8 cellular contexts compared by ENCODE assay signal in the genomic region with DNA sequence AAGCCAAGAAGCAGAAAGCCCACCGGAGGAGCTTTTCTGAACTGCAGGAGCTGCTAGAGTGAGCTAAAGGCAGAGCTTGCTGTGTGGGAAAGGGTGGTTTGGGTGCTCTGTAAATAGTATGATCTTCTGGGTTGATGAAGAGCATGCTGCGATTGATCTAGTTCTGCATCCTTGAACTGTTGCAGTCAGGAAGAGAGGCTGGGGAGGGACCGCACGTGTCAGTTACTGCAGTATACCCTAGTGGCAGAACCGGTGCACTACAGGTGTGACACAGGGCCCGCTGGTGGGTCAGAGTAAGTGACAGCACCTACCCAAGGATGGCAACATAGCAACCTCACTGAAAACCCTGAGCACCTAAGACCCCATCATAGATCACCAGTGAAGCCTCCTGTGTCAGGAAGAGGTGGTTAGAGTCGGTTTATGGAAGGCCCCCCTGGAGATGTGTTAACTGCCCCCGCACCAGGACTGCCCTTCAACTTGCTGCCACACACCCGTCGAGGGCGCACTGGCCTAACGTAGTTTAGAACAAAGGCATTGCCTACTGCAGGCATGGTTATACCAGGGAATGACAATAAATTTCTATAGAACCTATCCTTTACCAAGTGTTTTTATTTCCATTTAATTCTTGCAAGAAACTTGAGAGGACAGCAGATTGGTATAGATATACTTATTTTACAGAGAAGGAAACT.
DNase-seq lines count a peak whose midpoint lies in the region; ATAC-seq and TF ChIP-seq lines count a peak whose summit lies in the region.

No MANE protein-coding gene starts in this region.

- TF ChIP-seq CTCF in GM12865 (IDR thresholded peaks at IDR 0.05; ENCODE audit: insufficient read depth, low read depth, low read length, missing control alignments): peak; percentile 74
- TF ChIP-seq CTCF in PC-3 (conservative IDR thresholded peaks at IDR 0.05; ENCODE audit: low read depth, low read length): peak; percentile 57
- peak in 3 of 4 donors; percentile 23 to 27 (median 25) for TF ChIP-seq CTCF in right lobe of liver (IDR thresholded peaks at IDR 0.05)

- TF ChIP-seq POLR2A in right lobe of liver (IDR thresholded peaks at IDR 0.05): no peak

- peaks cover 26% of the 10 kb centered on the region for H3K27me3 Mint-ChIP-seq in activated T-helper 2 cell treated with anti-CD3 and anti-CD28 coated beads, Interferon-gamma antibody, Interleukin-2, Interleukin-4, amounts not matched to agents 10 μg/mL and 5 μg/mL and 100 μg/mL, durations not matched to agents 14 hours and 24 hours and 36 hours (ENCODE audit: low read depth)

- intact Hi-C loops in PC-3 (cut with micrococcal nuclease): no loop called here
- intact Hi-C loops in activated T-helper 2 cell treated with anti-CD3 and anti-CD28 coated beads, Interferon-gamma antibody, Interleukin-2, Interleukin-4, amounts not matched to agents 10 μg/mL and 5 μg/mL and 100 μg/mL, durations not matched to agents 14 hours and 24 hours and 36 hours (cut with micrococcal nuclease): loop anchor here (5.0 kb wide), 1 partner anchor 186 kb away; no protein-coding TSS in a partner anchor
- intact Hi-C loops in right lobe of liver (cut with DNase I): no loop called here

- no peaks in the 10 kb centered on the region for H3K4me1 Mint-ChIP-seq in activated T-helper 2 cell treated with anti-CD3 and anti-CD28 coated beads, Interferon-gamma antibody, Interleukin-2, Interleukin-4, amounts not matched to agents 10 μg/mL and 5 μg/mL and 100 μg/mL, durations not matched to agents 14 hours and 24 hours and 36 hours (ENCODE audit: low read depth)

- no peaks in the 10 kb centered on the region for H3F3A ChIP-seq in PC-3 (ENCODE audit: low read length, unreplicated experiment)

- no TSS peak for BruUV-seq in PC-3 (replicated peaks; lab: Mats Ljungman, UMichigan)

- ATAC-seq in HG02610 (IDR thresholded peaks at IDR 0.05; ENCODE audit: unreplicated experiment) (peak; percentile 83), PC-3 (no peak), right lobe of liver (peak in 1 of 4 donors; percentile 6), GM19328 (IDR thresholded peaks at IDR 0.05; ENCODE audit: unreplicated experiment) (no peak)

- no peaks in the 10 kb centered on the region for H3K79me2 ChIP-seq in PC-3 (ENCODE audit: low read length)

- H3K36me3 Mint-ChIP-seq in activated T-helper 2 cell treated with anti-CD3 and anti-CD28 coated beads, Interferon-gamma antibody, Interleukin-2, Interleukin-4, amounts not matched to agents 10 μg/mL and 5 μg/mL and 100 μg/mL, durations not matched to agents 14 hours and 24 hours and 36 hours (ENCODE audit: low read depth): no peaks in the 10 kb centered on the region

- no peak overlapping the region for H3K4me2 ChIP-seq in PC-3 (ENCODE audit: low read length)

- no peak overlapping the region for H3K9ac ChIP-seq in PC-3 (ENCODE audit: low read length)

- H3K9me3 ChIP-seq in PC-3 (ENCODE audit: low read length) (no peaks in the 10 kb centered on the region), right lobe of liver (no peaks in the 10 kb centered on the region)

- POLR2A ChIA-PET in PC-3 (lab: Charles Lee; ENCODE audit: unreplicated experiment): no interaction called here

- no peak overlapping the region for H3K27ac Mint-ChIP-seq in activated T-helper 2 cell treated with anti-CD3 and anti-CD28 coated beads, Interferon-gamma antibody, Interleukin-2, Interleukin-4, amounts not matched to agents 10 μg/mL and 5 μg/mL and 100 μg/mL, durations not matched to agents 14 hours and 24 hours and 36 hours

- no peaks in the 10 kb centered on the region for H3K9me2 ChIP-seq in PC-3 (replicated peaks; ENCODE audit: low read length)

- no peak overlapping the region for H3K4me3 ChIP-seq in GM12865 (ENCODE audit: low read depth, low read length)
- H3K4me3 ChIP-seq in PC-3 (ENCODE audit: low read length): no peak overlapping the region
- H3K4me3 ChIP-seq in right lobe of liver: no peak overlapping the region

- 48% methylated on average over 12 of the region's 12 CpGs for WGBS in right lobe of liver (ENCODE audit: insufficient coverage, low coverage, low lambda C conversion rate, missing lambda C conversion rate)

- no peak overlapping the region for H3K27ac ChIP-seq in PC-3 (ENCODE audit: low read length)
- H3K27ac ChIP-seq in right lobe of liver: no peak overlapping the region

- no peak overlapping the region for H2AFZ ChIP-seq in PC-3 (ENCODE audit: low read length)

- H3K4me1 ChIP-seq in PC-3 (ENCODE audit: insufficient read depth, low read length) (no peaks in the 10 kb centered on the region), right lobe of liver (peaks cover 0 to 19% (median 6%) of the 10 kb centered on the region in 4 donors)

- DNase-seq in GM12865 (ENCODE audit: low read depth) (peak; percentile 71), PC-3 (peak; percentile 46), right lobe of liver (peak in 1 of 3 donors; percentile 23), NCI-H2196 (lab: John Stamatoyannopoulos, UW; ENCODE audit: unreplicated experiment) (no peak)
- peak; percentile 44 for DNase-seq in activated T-helper 2 cell treated with anti-CD3 and anti-CD28 coated beads, Interferon-gamma antibody, Interleukin-2, Interleukin-4, amounts not matched to agents 10 μg/mL and 5 μg/mL and 100 μg/mL, durations not matched to agents 14 hours and 24 hours and 36 hours (ENCODE audit: low spot score)
- peak; percentile 8 to 56 (median 26) for DNase-seq in stimulated activated naive CD4-positive, alpha-beta T cell (lab: John Stamatoyannopoulos, UW)

- no peaks in the 10 kb centered on the region for H4K20me1 ChIP-seq in PC-3 (ENCODE audit: low read length)

- H3K9me3 Mint-ChIP-seq in activated T-helper 2 cell treated with anti-CD3 and anti-CD28 coated beads, Interferon-gamma antibody, Interleukin-2, Interleukin-4, amounts not matched to agents 10 μg/mL and 5 μg/mL and 100 μg/mL, durations not matched to agents 14 hours and 24 hours and 36 hours: no peaks in the 10 kb centered on the region

- H3K4me3 Mint-ChIP-seq in activated T-helper 2 cell treated with anti-CD3 and anti-CD28 coated beads, Interferon-gamma antibody, Interleukin-2, Interleukin-4, amounts not matched to agents 10 μg/mL and 5 μg/mL and 100 μg/mL, durations not matched to agents 14 hours and 24 hours and 36 hours (ENCODE audit: low read depth): no peak overlapping the region

- CTCF ChIA-PET in PC-3 (lab: Charles Lee): no interaction called here

- H3K36me3 ChIP-seq in PC-3 (ENCODE audit: low read depth, low read length): no peaks in the 10 kb centered on the region
- no peaks in the 10 kb centered on the region for H3K36me3 ChIP-seq in right lobe of liver

- H3K27me3 ChIP-seq in PC-3 (ENCODE audit: low read length) (peaks cover 44% of the 10 kb centered on the region), right lobe of liver (no peaks in the 10 kb centered on the region)
